In genomic region chr6:3264356-3264755, GRCh38 we compare ENCODE assay signal across 27 cellular contexts. TPM values are rescaled to one million over a fixed set of nuclear protein-coding genes. Genes with fewer than 3 reads are reported as not detected.
DNase-seq lines count a peak whose midpoint lies in the region; ATAC-seq, FAIRE-seq and TF ChIP-seq lines count a peak whose summit lies in the region.
"Had no signal": no experiment of that assay in that cellular context is flagged by ENCODE, and none has a peak within 500 bp of the region (broad histone marks: within the 10 kb centered on the region; RNA-seq: fewer than 3 reads in every experiment).

No MANE protein-coding gene starts in this region.

- H4K8ac ChIP-seq in neuronal stem cell (ENCODE audit: low read depth, low read length), result no peak overlapping the region

- H3K18ac ChIP-seq in neuronal stem cell (ENCODE audit: low read length), result no peak overlapping the region

- POLR2A ChIA-PET in HepG2 (lab: Yijun Ruan, JAX), result no interaction called here

- H3K9me3 ChIP-seq in HepG2 (ENCODE audit: low read length) (no peaks in the 10 kb centered on the region), neuronal stem cell (replicated peaks in 1 of 2; ENCODE audit: control insufficient read depth in 2 of 2, insufficient read depth in 1 of 2, low read depth in 1 of 2, low read length in 2 of 2) (no peaks in the 10 kb centered on the region)

- no peaks in the 10 kb centered on the region for H3K27me3 ChIP-seq in HepG2 (ENCODE audit: control insufficient read depth in 1 of 2, insufficient read depth in 2 of 2, low read length in 2 of 2)
- no peaks in the 10 kb centered on the region for H3K27me3 ChIP-seq in neuronal stem cell (ENCODE audit: control insufficient read depth in 3 of 3, insufficient read depth in 3 of 3, low read depth in 1 of 3, low read length in 3 of 3)

- intact Hi-C loops in HepG2 (cut with micrococcal nuclease; ENCODE audit: unreplicated experiment), result no loop called here

- H3K36me3 ChIP-seq in HepG2 (replicated peaks in 1 of 2; ENCODE audit: control insufficient read depth in 1 of 2, insufficient read depth in 2 of 2, low read length in 2 of 2) (peaks cover 15 to 40% of the 10 kb centered on the region in 2 experiments), neuronal stem cell (replicated peaks in 1 of 2; ENCODE audit: control insufficient read depth in 2 of 2, insufficient read depth in 2 of 2, low read length in 2 of 2) (peaks cover 20 to 82% of the 10 kb centered on the region in 2 donors)

- no peak overlapping the region for H3K23ac ChIP-seq in neuronal stem cell (ENCODE audit: low read depth, low read length, poor library complexity)

- in situ Hi-C loops in HepG2 (cut with HindIII; ENCODE audit: extremely low pct_ligation_motif_present, low pct_unique_long_range_greater_than_20kb), result no loop called here

- TF ChIP-seq RAD21 in HepG2 (CRISPR knock-in tag; IDR thresholded peaks at IDR 0.05), result no peak

- peaks cover 16% of the 10 kb centered on the region for H3K79me1 ChIP-seq in neuronal stem cell (ENCODE audit: low read depth, low read length)

- no peak overlapping the region for H3K4me2 ChIP-seq in HepG2 (ENCODE audit: low read depth, low read length)
- no peak overlapping the region for H3K4me2 ChIP-seq in neuronal stem cell (ENCODE audit: insufficient read depth, low read length, poor library complexity, severe bottlenecking)
- H3K4me2 ChIP-seq: KMS-11 had no signal

- H2BK120ac ChIP-seq in neuronal stem cell (ENCODE audit: low read depth, low read length), result no peak overlapping the region

- TF ChIP-seq EP300 in HepG2 (IDR thresholded peaks at IDR 0.05; ENCODE audit: low read depth in 2 of 2, low read length in 2 of 2) (no peak), HepG2 (CRISPR knock-in tag; IDR thresholded peaks at IDR 0.05; ENCODE audit: borderline replicate concordance) (no peak)

- peaks cover 70% of the 10 kb centered on the region for H3K4me1 Mint-ChIP-seq in central memory CD8-positive, alpha-beta T cell
- peaks cover 39% of the 10 kb centered on the region for H3K4me1 Mint-ChIP-seq in chondrocyte (ENCODE audit: low read depth)

- H2BK5ac ChIP-seq in neuronal stem cell (ENCODE audit: low read length), result no peak overlapping the region

- no peak overlapping the region for H2BK15ac ChIP-seq in neuronal stem cell (ENCODE audit: low read length)

- peak overlapping the region; percentile 53 for H3K27ac Mint-ChIP-seq in central memory CD8-positive, alpha-beta T cell (ENCODE audit: low read depth)
- H3K27ac Mint-ChIP-seq in chondrocyte (ENCODE audit: unreplicated experiment), result no peak overlapping the region
- H3K27ac Mint-ChIP-seq: IgD-negative memory B cell had no signal

- no peak overlapping the region for H3K9ac ChIP-seq in HepG2 (ENCODE audit: insufficient read depth, low read depth, low read length)
- peak overlapping the region; percentile 47 for H3K9ac ChIP-seq in neuronal stem cell (ENCODE audit: low read depth, low read length, poor library complexity)
- H3K9ac ChIP-seq: KMS-11 had no signal

- H2AFZ ChIP-seq in HepG2 (ENCODE audit: low read length) (no peak overlapping the region), neuronal stem cell (ENCODE audit: low read length) (no peak overlapping the region)

- 93% methylated on average over 3 of the region's 3 CpGs for WGBS in HepG2 (ENCODE audit: low lambda C conversion rate)
- no CpG with 5 or more reads among the region's 3 CpGs for WGBS in neuronal stem cell (ENCODE audit: extremely low coverage in 2 of 2, insufficient read length in 2 of 2, insufficient replicate concordance in 1 of 2), 2 donors

- H3K27ac ChIP-seq in HepG2 (ENCODE audit: extremely low read length, insufficient read depth, low read length) (no peak overlapping the region), neuronal stem cell (replicated peaks; ENCODE audit: low read length) (no peak overlapping the region)
- H3K27ac ChIP-seq: KMS-11 had no signal

- no peak for ATAC-seq in central memory CD8-positive, alpha-beta T cell (replicated peaks; ENCODE audit: extremely low read depth, poor library complexity, severe bottlenecking)
- ATAC-seq in HepG2, result no peak
- no peak for ATAC-seq in HG02588 (IDR thresholded peaks at IDR 0.05; ENCODE audit: unreplicated experiment)
- no peak for ATAC-seq in GM21723 (IDR thresholded peaks at IDR 0.05; ENCODE audit: unreplicated experiment)
- ATAC-seq: Panc1 had no signal

- peaks cover 21% of the 10 kb centered on the region for H4K20me1 ChIP-seq in HepG2 (ENCODE audit: insufficient read depth, low read length)

- H3K36me3 Mint-ChIP-seq in central memory CD8-positive, alpha-beta T cell (ENCODE audit: insufficient read depth), result peaks cover 16% of the 10 kb centered on the region
- H3K36me3 Mint-ChIP-seq in chondrocyte (ENCODE audit: low read depth), result peaks cover 12% of the 10 kb centered on the region

- no peak overlapping the region for H3K4me3 ChIP-seq in HepG2 (replicated peaks in 1 of 3; ENCODE audit: insufficient read depth in 1 of 3, low read depth in 2 of 3, low read length in 3 of 3)
- no peak overlapping the region for H3K4me3 ChIP-seq in neuronal stem cell (ENCODE audit: low read length in 2 of 2)

- no TSS peak for BruUV-seq in HepG2 (replicated peaks; lab: Mats Ljungman, UMichigan)

- no peak overlapping the region for H2BK12ac ChIP-seq in neuronal stem cell (ENCODE audit: low read length)

- no peaks in the 10 kb centered on the region for H3K9me3 Mint-ChIP-seq in central memory CD8-positive, alpha-beta T cell
- H3K9me3 Mint-ChIP-seq in chondrocyte (ENCODE audit: low read depth), result no peaks in the 10 kb centered on the region
- H3K9me3 Mint-ChIP-seq: CD8-positive, alpha-beta memory T cell; IgD-negative memory B cell had no signal

- peaks cover 48% of the 10 kb centered on the region for H3K79me2 ChIP-seq in HepG2 (ENCODE audit: insufficient read depth, low read length)

- no peak overlapping the region for H4K91ac ChIP-seq in neuronal stem cell (ENCODE audit: low read depth, low read length, poor library complexity)

- TF ChIP-seq CTCF in HepG2 (CRISPR knock-in tag; IDR thresholded peaks at IDR 0.05) (no peak), chondrocyte (IDR thresholded peaks at IDR 0.05) (no peak)

- H3K4me1 ChIP-seq in HepG2 (ENCODE audit: insufficient read depth, low read length) (peaks cover 35% of the 10 kb centered on the region), neuronal stem cell (ENCODE audit: control insufficient read depth in 2 of 2, insufficient read depth in 1 of 2, low read depth in 1 of 2, low read length in 2 of 2) (peaks cover 0 to 7% of the 10 kb centered on the region in 2 donors)

- CTCF ChIA-PET in HepG2 (lab: Yijun Ruan, JAX; ENCODE audit: low intra/inter-chr PET ratio, low total read pairs), result no interaction called here

- H2AK5ac ChIP-seq in neuronal stem cell (ENCODE audit: low read depth, low read length), result no peak overlapping the region

- H3K4me3 Mint-ChIP-seq in central memory CD8-positive, alpha-beta T cell, result no peak overlapping the region
- H3K4me3 Mint-ChIP-seq in chondrocyte (ENCODE audit: unreplicated experiment), result no peak overlapping the region
- H3K4me3 Mint-ChIP-seq: IgD-negative memory B cell had no signal

- no peak overlapping the region for H3K14ac ChIP-seq in neuronal stem cell (ENCODE audit: low read length)

- no peak for DNase-seq in central memory CD8-positive, alpha-beta T cell (ENCODE audit: low spot score in 2 of 2)
- DNase-seq in HepG2 (ENCODE audit: low spot score) (no peak), neuronal stem cell (ENCODE audit: low spot score) (no peak), chondrocyte (ENCODE audit: low spot score) (no peak), HK-2 (ENCODE audit: unreplicated experiment) (no peak)
- DNase-seq: C1 segment of cervical spinal cord; CD8-positive, alpha-beta memory T cell; DMS 273 treated with DMSO at 0.1 percent for 48 hours; DMS79; EL; GDM1; H7; MM.1S; NCI-H1417 treated with DMSO at 0.1 percent for 48 hours; NCI-H1694 treated with DMSO at 0.1 percent for 48 hours; NCI-H2081; NCI-H226; NCI-H510A; NCI-H69; SHP77 treated with DMSO at 0.1 percent for 48 hours had no signal

- no peaks in the 10 kb centered on the region for H3K27me3 Mint-ChIP-seq in central memory CD8-positive, alpha-beta T cell
- H3K27me3 Mint-ChIP-seq in chondrocyte (ENCODE audit: low read depth), result no peaks in the 10 kb centered on the region
- H3K27me3 Mint-ChIP-seq: IgD-negative memory B cell had no signal

- H3K4ac ChIP-seq in neuronal stem cell (ENCODE audit: low read length), result no peak overlapping the region

- no peak for FAIRE-seq in HepG2 (lab: Jason Lieb, UNC)
- FAIRE-seq: GM12891 had no signal

- TF ChIP-seq POLR2A in HepG2 (IDR thresholded peaks at IDR 0.05; ENCODE audit: insufficient read depth in 1 of 2, low read depth in 2 of 2, low read length in 2 of 2), result no peak

RNA-seq across cellular contexts. Expression of gene PSMG4, which starts 5.6 kb away (rescaled TPM):
- 140 TPM for polyA plus RNA-seq in PFSK-1 (2012; ENCODE audit: insufficient read length, low read depth)
- total RNA-seq in HepG2 (2016; rRNA removed; fragmentation: Illumina TruSeq; extraction: Trizol) (24.5 and 32.8 TPM in 2 replicates), chondrocyte (16.2 to 24.7 TPM (median 17.2 TPM) in 3 replicates)
- total RNA-seq in HepG2 (2016; cell fraction: cytosol; rRNA removed; fragmentation: Illumina TruSeq; extraction: Trizol; ENCODE audit: low read depth), result 43.3 and 56.1 TPM in 2 replicates
- total RNA-seq in HepG2 (2016; cell fraction: insoluble cytoplasmic fraction; rRNA removed; fragmentation: Illumina TruSeq; extraction: Trizol), result 26.0 and 30.5 TPM in 2 replicates
- 33.3 and 46.1 TPM in 2 replicates for total RNA-seq in HepG2 (2016; cell fraction: membrane; rRNA removed; fragmentation: Illumina TruSeq; extraction: Trizol)
- total RNA-seq in HepG2 (2016; cell fraction: nucleus; rRNA removed; fragmentation: Illumina TruSeq; extraction: Trizol), result 22.5 and 24.0 TPM in 2 replicates
- polyA plus RNA-seq in HepG2 (2011; rRNA removed), result 28.5 and 32.8 TPM in 2 replicates
- polyA plus RNA-seq in HepG2 (2011; cell fraction: cytosol; rRNA removed), result 24.5 and 48.7 TPM in 2 replicates
- 39.7 and 47.3 TPM in 2 replicates for polyA plus RNA-seq in HepG2 (2011; cell fraction: nucleus; rRNA removed)
- polyA plus RNA-seq in HepG2 (2012), result 24.7 TPM in 2 replicates
- polyA plus RNA-seq in HepG2 (2016; cell fraction: cytosol; fragmentation: Illumina TruSeq; extraction: Trizol; ENCODE audit: low read depth), result 40.0 and 56.6 TPM in 2 replicates
- 25.9 and 30.2 TPM in 2 replicates for polyA plus RNA-seq in HepG2 (2016; cell fraction: insoluble cytoplasmic fraction; fragmentation: Illumina TruSeq; extraction: Trizol; ENCODE audit: low read depth)
- 27.5 and 37.6 TPM in 2 replicates for polyA plus RNA-seq in HepG2 (2016; cell fraction: membrane; fragmentation: Illumina TruSeq; extraction: Trizol; ENCODE audit: low read depth)
- polyA plus RNA-seq in HepG2 (2016; cell fraction: nucleus; fragmentation: Illumina TruSeq; extraction: Trizol; ENCODE audit: insufficient read depth, low read depth), result 36.5 and 39.2 TPM in 2 replicates
- 28.6 and 43.2 TPM in 2 replicates for polyA minus RNA-seq in HepG2 (2011; rRNA and poly(A)+ RNA removed; ENCODE audit: low replicate concordance)
- polyA minus RNA-seq in HepG2 (2011; cell fraction: cytosol; rRNA and poly(A)+ RNA removed), result 12.1 and 14.2 TPM in 2 replicates
- polyA minus RNA-seq in HepG2 (2011; cell fraction: nucleus; rRNA and poly(A)+ RNA removed), result 23.0 and 28.2 TPM in 2 replicates
- 24.7 TPM for polyA plus RNA-seq in neuronal stem cell (2013, experiment 1 of 2)
- 24.4 TPM for polyA plus RNA-seq in neuronal stem cell (2013, experiment 2 of 2)

RNA-seq across cellular contexts. Expression of gene TUBB2B, which starts 36.9 kb away (rescaled TPM):
- polyA plus RNA-seq in PFSK-1 (2012; ENCODE audit: insufficient read length, low read depth), result 125 TPM
- total RNA-seq in HepG2 (2016; rRNA removed; fragmentation: Illumina TruSeq; extraction: Trizol) (9.3 and 10.3 TPM in 2 replicates), chondrocyte (109 to 119 TPM (median 117 TPM) in 3 replicates)
- 4.4 and 4.7 TPM in 2 replicates for total RNA-seq in HepG2 (2016; cell fraction: cytosol; rRNA removed; fragmentation: Illumina TruSeq; extraction: Trizol; ENCODE audit: low read depth)
- 7.4 and 10.0 TPM in 2 replicates for total RNA-seq in HepG2 (2016; cell fraction: insoluble cytoplasmic fraction; rRNA removed; fragmentation: Illumina TruSeq; extraction: Trizol)
- 7.0 TPM in 2 replicates for total RNA-seq in HepG2 (2016; cell fraction: membrane; rRNA removed; fragmentation: Illumina TruSeq; extraction: Trizol)
- total RNA-seq in HepG2 (2016; cell fraction: nucleus; rRNA removed; fragmentation: Illumina TruSeq; extraction: Trizol), result 4.2 TPM in 2 replicates
- 23.6 and 39.5 TPM in 2 replicates for polyA plus RNA-seq in HepG2 (2011; rRNA removed)
- 33.6 and 35.1 TPM in 2 replicates for polyA plus RNA-seq in HepG2 (2011; cell fraction: cytosol; rRNA removed)
- polyA plus RNA-seq in HepG2 (2011; cell fraction: nucleus; rRNA removed), result 20.7 and 31.9 TPM in 2 replicates
- 18.7 and 50.4 TPM in 2 replicates for polyA plus RNA-seq in HepG2 (2012)
- 3.0 and 3.6 TPM in 2 replicates for polyA plus RNA-seq in HepG2 (2016; cell fraction: cytosol; fragmentation: Illumina TruSeq; extraction: Trizol; ENCODE audit: low read depth)
- polyA plus RNA-seq in HepG2 (2016; cell fraction: insoluble cytoplasmic fraction; fragmentation: Illumina TruSeq; extraction: Trizol; ENCODE audit: low read depth), result 8.6 and 11.7 TPM in 2 replicates
- polyA plus RNA-seq in HepG2 (2016; cell fraction: membrane; fragmentation: Illumina TruSeq; extraction: Trizol; ENCODE audit: low read depth), result 4.9 and 7.1 TPM in 2 replicates
- polyA plus RNA-seq in HepG2 (2016; cell fraction: nucleus; fragmentation: Illumina TruSeq; extraction: Trizol; ENCODE audit: insufficient read depth, low read depth), result 6.5 and 6.8 TPM in 2 replicates
- polyA minus RNA-seq in HepG2 (2011; rRNA and poly(A)+ RNA removed; ENCODE audit: low replicate concordance), result 39.5 TPM in 1 of 2 replicates, not detected in the other
- polyA minus RNA-seq in HepG2 (2011; cell fraction: cytosol; rRNA and poly(A)+ RNA removed), result 20.2 and 27.6 TPM in 2 replicates
- 4.5 and 11.2 TPM in 2 replicates for polyA minus RNA-seq in HepG2 (2011; cell fraction: nucleus; rRNA and poly(A)+ RNA removed)
- 370 TPM for polyA plus RNA-seq in neuronal stem cell (2013, experiment 1 of 2)
- 372 TPM for polyA plus RNA-seq in neuronal stem cell (2013, experiment 2 of 2)
